6 cellular contexts compared by ENCODE assay signal in genomic region chr19:43984687-43985000, GRCh38. TPM values are rescaled to one million over a fixed set of nuclear protein-coding genes. Genes with fewer than 3 reads are reported as not detected.
DNase-seq lines count a peak whose midpoint lies in the region; ATAC-seq and TF ChIP-seq lines count a peak whose summit lies in the region.

No MANE protein-coding gene starts in this region.

- no peaks in the 10 kb centered on the region for H3K27me3 ChIP-seq in MM.1S (replicated peaks; ENCODE audit: insufficient read depth, low read length)

- peak overlapping the region; percentile 97 to 98 for H3K4me3 Mint-ChIP-seq in CD14-positive monocyte
- H3K4me3 Mint-ChIP-seq in stimulated activated naive CD8-positive, alpha-beta T cell treated with anti-CD3 and anti-CD28 coated beads, Interleukin-15, amount 100 ng/mL, for 72 hours: peak overlapping the region; percentile 94 to 98

- peak overlapping the region; percentile 86 for H2AFZ ChIP-seq in MM.1S (ENCODE audit: low read length)

- DNase-seq in CD14-positive monocyte (ENCODE audit: low spot score) (no peak), MM.1S (no peak), foreskin fibroblast (no peak), NCI-H187 treated with DMSO at 0.1 percent for 48 hours (lab: John Stamatoyannopoulos, UW) (no peak), NCI-H510A treated with DMSO at 0.1 percent for 48 hours (lab: John Stamatoyannopoulos, UW) (no peak)
- DNase-seq in stimulated activated naive CD8-positive, alpha-beta T cell treated with anti-CD3 and anti-CD28 coated beads, Interleukin-15, amount 100 ng/mL, for 72 hours: peak in 1 of 2 donors; percentile 9

- H3K79me2 ChIP-seq in MM.1S (ENCODE audit: low read length): no peaks in the 10 kb centered on the region

- peak; percentile 29 for ATAC-seq in stimulated activated naive CD8-positive, alpha-beta T cell treated with anti-CD3 and anti-CD28 coated beads, Interleukin-15, amount 100 ng/mL, for 72 hours

- H3K4me1 Mint-ChIP-seq in CD14-positive monocyte: peaks cover 11% of the 10 kb centered on the region
- peaks cover 15% of the 10 kb centered on the region for H3K4me1 Mint-ChIP-seq in stimulated activated naive CD8-positive, alpha-beta T cell treated with anti-CD3 and anti-CD28 coated beads, Interleukin-15, amount 100 ng/mL, for 72 hours

- H3K36me3 Mint-ChIP-seq in CD14-positive monocyte: peaks cover 12 to 25% of the 10 kb centered on the region in 2 donors

- H3K4me3 ChIP-seq in MM.1S (ENCODE audit: low read length) (peak overlapping the region; percentile 73), foreskin fibroblast (ENCODE audit: low read depth in 1 of 2, low read length in 2 of 2) (peak overlapping the region; percentile 80 to 94)

- H3K4me2 ChIP-seq in MM.1S (ENCODE audit: low read depth, low read length): peak overlapping the region; percentile 54; the same call in 1 of the 2 replicates

- intact Hi-C loops in CD14-positive monocyte (cut with micrococcal nuclease): no loop called here

- H3K9me3 ChIP-seq in MM.1S (replicated peaks; ENCODE audit: insufficient read depth, low read length): no peaks in the 10 kb centered on the region

- no peaks in the 10 kb centered on the region for H3K9me2 ChIP-seq in MM.1S (replicated peaks; ENCODE audit: insufficient read depth, low read length)

- H3K9me3 Mint-ChIP-seq in CD14-positive monocyte: peaks cover 12 to 21% (median 18%) of the 10 kb centered on the region in 7 donors
- H3K9me3 Mint-ChIP-seq in stimulated activated naive CD8-positive, alpha-beta T cell treated with anti-CD3 and anti-CD28 coated beads, Interleukin-15, amount 100 ng/mL, for 72 hours: peaks cover 16 to 33% of the 10 kb centered on the region in 2 donors

- H3F3A ChIP-seq in MM.1S (ENCODE audit: insufficient read depth, low read length): no peaks in the 10 kb centered on the region

- H3K9ac ChIP-seq in MM.1S (ENCODE audit: low read length): no peak overlapping the region

- TF ChIP-seq CTCF in CD14-positive monocyte (IDR thresholded peaks at IDR 0.05): no peak
- TF ChIP-seq CTCF in MM.1S (IDR thresholded peaks at IDR 0.05; ENCODE audit: low read length): no peak
- no peak for TF ChIP-seq CTCF in foreskin fibroblast (IDR thresholded peaks at IDR 0.05; ENCODE audit: low read depth, low read length)

- no peaks in the 10 kb centered on the region for H3K36me3 ChIP-seq in MM.1S (replicated peaks; ENCODE audit: insufficient read depth, low read length)

- H3K27ac ChIP-seq in MM.1S (ENCODE audit: low read length): no peak overlapping the region

- H4K20me1 ChIP-seq in MM.1S (ENCODE audit: insufficient read depth, low read length): no peaks in the 10 kb centered on the region

- H3K27ac Mint-ChIP-seq in CD14-positive monocyte: peak overlapping the region in 2 of 7 donors; percentile 78 to 93
- H3K27ac Mint-ChIP-seq in stimulated activated naive CD8-positive, alpha-beta T cell treated with anti-CD3 and anti-CD28 coated beads, Interleukin-15, amount 100 ng/mL, for 72 hours: peak overlapping the region; percentile 99

- no peaks in the 10 kb centered on the region for H3K27me3 Mint-ChIP-seq in CD14-positive monocyte (ENCODE audit: low read depth in 3 of 3)
- no peaks in the 10 kb centered on the region for H3K27me3 Mint-ChIP-seq in stimulated activated naive CD8-positive, alpha-beta T cell treated with anti-CD3 and anti-CD28 coated beads, Interleukin-15, amount 100 ng/mL, for 72 hours

- H3K4me1 ChIP-seq in MM.1S (ENCODE audit: low read length): no peaks in the 10 kb centered on the region

RNA-seq across cellular contexts. Expression of gene ZNF155, which starts 0.7 kb away (rescaled TPM):
- 1 to 10 TPM; 1.2 to 1.4 TPM for polyA plus RNA-seq in CD14-positive monocyte

RNA-seq across cellular contexts. Expression of gene ZNF230, which starts 18.1 kb away (rescaled TPM):
- 1 to 10 TPM; 1.0 to 1.3 TPM for polyA plus RNA-seq in CD14-positive monocyte

RNA-seq across cellular contexts. Expression of gene ZNF221, which starts 33.6 kb away (rescaled TPM):
- polyA plus RNA-seq in CD14-positive monocyte: under 1 TPM in 1 of 2 donors, not detected in 1; 0.13 TPM

RNA-seq across cellular contexts. Expression of gene ZNF222, which starts 40.5 kb away (rescaled TPM):
- polyA plus RNA-seq in CD14-positive monocyte: 1 to 10 TPM; 1.0 to 1.1 TPM

RNA-seq across cellular contexts. Expression of gene ZNF45, which starts 49.6 kb away (rescaled TPM):
- polyA plus RNA-seq in CD14-positive monocyte: 1 to 10 TPM; 2.1 to 6.0 TPM
